ENCODE assay signal across 8 cellular contexts in the genomic region with DNA sequence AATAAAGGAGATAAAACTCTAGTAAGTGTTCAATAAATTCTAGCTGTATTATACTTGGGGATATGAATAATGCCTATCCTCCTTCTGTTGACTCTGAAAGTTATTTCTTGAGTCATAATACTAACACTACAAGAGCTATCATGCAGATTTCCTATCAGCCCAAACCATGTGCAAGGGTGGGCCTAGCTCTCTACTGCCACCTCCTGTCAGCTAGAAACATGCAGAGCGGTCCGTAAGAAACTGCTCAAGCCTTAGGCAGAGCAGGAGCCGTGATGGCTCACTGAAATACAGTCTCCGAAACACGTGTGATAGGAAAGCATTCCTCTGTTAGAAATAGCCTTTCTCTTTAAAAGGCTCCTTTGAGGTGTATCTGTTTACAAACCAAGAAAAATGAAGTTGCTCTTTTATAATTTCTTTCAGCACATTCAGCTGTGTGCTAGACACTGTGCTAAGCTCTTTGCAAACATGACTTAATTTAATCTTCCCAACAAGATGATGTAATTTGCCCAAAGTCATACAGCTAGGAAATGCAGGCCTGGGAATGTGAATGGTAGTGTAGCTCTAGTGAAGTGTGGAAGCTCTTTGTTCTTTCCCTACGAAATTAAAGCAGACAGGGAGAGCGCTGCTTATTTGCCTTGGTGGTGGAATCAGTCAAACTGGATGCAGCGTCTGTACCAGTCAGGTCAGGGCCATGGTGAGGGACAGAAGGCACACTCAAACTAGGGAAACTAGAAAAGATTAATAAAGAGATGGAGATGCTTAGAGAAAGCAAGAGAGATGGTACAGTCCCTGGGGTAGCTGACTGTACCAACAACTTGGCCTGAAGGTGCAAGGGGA. TPM values are rescaled to one million over a fixed set of nuclear protein-coding genes. Genes with fewer than 3 reads are reported as not detected.
DNase-seq lines count a peak whose midpoint lies in the region; ATAC-seq and TF ChIP-seq lines count a peak whose summit lies in the region.

No MANE protein-coding gene starts in this region.

- H3K27ac ChIP-seq in endodermal cell (ENCODE audit: low read depth, low read length): no peak overlapping the region

- H3K9ac ChIP-seq in endodermal cell (ENCODE audit: extremely low read depth, low read length, poor library complexity, severe bottlenecking): no peak overlapping the region

- 38 to 52% methylated on average over 6 to 8 of the region's 8 CpGs for WGBS in endodermal cell (ENCODE audit: insufficient coverage in 1 of 2, insufficient read length in 1 of 2), 2 experiments

- no peaks in the 10 kb centered on the region for H3K9me3 ChIP-seq in endodermal cell (ENCODE audit: control insufficient read depth, low read length)
- H3K9me3 ChIP-seq in mucosa of descending colon: no peaks in the 10 kb centered on the region

- H3K4me1 Mint-ChIP-seq in activated CD8-positive, alpha-beta T cell treated with anti-CD3 and anti-CD28 coated beads for 36 hours (ENCODE audit: low read depth): peaks cover 15% of the 10 kb centered on the region
- peaks cover 15% of the 10 kb centered on the region for H3K4me1 Mint-ChIP-seq in endodermal cell

- no peak overlapping the region for H3K4me3 Mint-ChIP-seq in activated CD8-positive, alpha-beta T cell treated with anti-CD3 and anti-CD28 coated beads for 36 hours
- H3K4me3 Mint-ChIP-seq in endodermal cell: no peak overlapping the region

- intact Hi-C loops in activated CD8-positive, alpha-beta T cell treated with anti-CD3 and anti-CD28 coated beads for 36 hours (cut with micrococcal nuclease): no loop called here
- intact Hi-C loops in mucosa of descending colon (cut with DNase I, micrococcal nuclease): loop anchor here in 1 of 2 donors (5.0 kb wide), 1 partner anchor 471 kb away; no protein-coding TSS in a partner anchor

- CTCF ChIA-PET in activated CD8-positive, alpha-beta T cell treated with anti-CD3 and anti-CD28 coated beads for 36 hours (lab: Charles Lee): interaction anchor here (0.6 to 4.8 kb wide), 53 partner anchors 9 to 520 kb away, joined by 3 to 64 read pairs (median 5); partner anchors contain the start of gene BCL2A1

- peak; percentile 94 for TF ChIP-seq CTCF in activated CD8-positive, alpha-beta T cell treated with anti-CD3 and anti-CD28 coated beads for 36 hours (IDR thresholded peaks at IDR 0.05)
- peak; percentile 98 for TF ChIP-seq CTCF in endodermal cell (conservative IDR thresholded peaks at IDR 0.05)
- peak; percentile 88 for TF ChIP-seq CTCF in mucosa of descending colon (IDR thresholded peaks at IDR 0.05)

- H3K9me3 Mint-ChIP-seq in activated CD8-positive, alpha-beta T cell treated with anti-CD3 and anti-CD28 coated beads for 36 hours: no peaks in the 10 kb centered on the region
- no peaks in the 10 kb centered on the region for H3K9me3 Mint-ChIP-seq in endodermal cell

- no peaks in the 10 kb centered on the region for H3K27me3 ChIP-seq in endodermal cell (ENCODE audit: control insufficient read depth, insufficient read depth, low read length, poor library complexity, severe bottlenecking)

- no peaks in the 10 kb centered on the region for H3K27me3 Mint-ChIP-seq in activated CD8-positive, alpha-beta T cell treated with anti-CD3 and anti-CD28 coated beads for 36 hours
- H3K27me3 Mint-ChIP-seq in endodermal cell (ENCODE audit: insufficient read depth): no peaks in the 10 kb centered on the region

- peak; percentile 90 for DNase-seq in Ammon's horn (ENCODE audit: low spot score)
- DNase-seq in NCI-H82 treated with DMSO at 0.1 percent for 48 hours (lab: John Stamatoyannopoulos, UW; ENCODE audit: unreplicated experiment): peak; percentile 76
- peak; percentile 79 for DNase-seq in activated CD8-positive, alpha-beta T cell treated with anti-CD3 and anti-CD28 coated beads for 36 hours
- peak; percentile 88 for DNase-seq in endodermal cell
- DNase-seq in mucosa of descending colon: peak in 2 of 3 donors; percentile 48 to 72
- DNase-seq in stimulated activated CD8-positive, alpha-beta memory T cell treated with anti-CD3 and anti-CD28 coated beads, Interleukin-7, amount 100 ng/mL, for 1 hour (ENCODE audit: low read depth in 2 of 2): peak; percentile 30 to 41

- H3K36me3 ChIP-seq in endodermal cell (ENCODE audit: control insufficient read depth, insufficient read depth, low read length) (peaks cover 25% of the 10 kb centered on the region), mucosa of descending colon (ENCODE audit: low read depth) (no peaks in the 10 kb centered on the region)

- H3K27ac Mint-ChIP-seq in activated CD8-positive, alpha-beta T cell treated with anti-CD3 and anti-CD28 coated beads for 36 hours: no peak overlapping the region
- peak overlapping the region; percentile 14 for H3K27ac Mint-ChIP-seq in endodermal cell

- H3K4me1 ChIP-seq in endodermal cell (ENCODE audit: control insufficient read depth, insufficient read depth, low read length) (no peaks in the 10 kb centered on the region), mucosa of descending colon (ENCODE audit: low read depth) (no peaks in the 10 kb centered on the region)

- H3K36me3 Mint-ChIP-seq in activated CD8-positive, alpha-beta T cell treated with anti-CD3 and anti-CD28 coated beads for 36 hours (ENCODE audit: low read depth): peaks cover 10% of the 10 kb centered on the region
- H3K36me3 Mint-ChIP-seq in endodermal cell (ENCODE audit: low read depth): peaks cover 11% of the 10 kb centered on the region

- POLR2A ChIA-PET in activated CD8-positive, alpha-beta T cell treated with anti-CD3 and anti-CD28 coated beads for 36 hours (lab: Charles Lee): interaction anchor here (1.2 kb wide), 1 partner anchor 44 kb away, joined by 3 read pairs; no protein-coding TSS in a partner anchor

- peak; percentile 86 for ATAC-seq in GM18870 (IDR thresholded peaks at IDR 0.05; ENCODE audit: unreplicated experiment)
- peak; percentile 97 for ATAC-seq in HG03342 (IDR thresholded peaks at IDR 0.05; ENCODE audit: unreplicated experiment)
- peak; percentile 99 for ATAC-seq in activated CD8-positive, alpha-beta T cell treated with anti-CD3 and anti-CD28 coated beads for 36 hours
- ATAC-seq in mucosa of descending colon: peak; percentile 98

- no peak overlapping the region for H3K4me3 ChIP-seq in endodermal cell (ENCODE audit: low read length)
- no peak overlapping the region for H3K4me3 ChIP-seq in mucosa of descending colon

RNA-seq across cellular contexts. Expression of gene MTHFS, which starts 43.1 kb away (rescaled TPM):
- total RNA-seq in activated CD8-positive, alpha-beta T cell treated with anti-CD3 and anti-CD28 coated beads for 36 hours: 10 to 100 TPM; 27.3 to 28.4 TPM
- total RNA-seq in endodermal cell: 10 to 100 TPM; 28.2 to 33.6 TPM
- polyA plus RNA-seq in endodermal cell (2013, experiment 1 of 2): 21.2 TPM
- 19.2 TPM for polyA plus RNA-seq in endodermal cell (2013, experiment 2 of 2)
- total RNA-seq in mucosa of descending colon: 10 to 100 TPM; 16.7 to 27.0 (median 19.2) TPM

Comparison
In these comparisons a context has a peak if more than half of its experiments do, and no peak if none do; other contexts are left out.
1. DNase-seq: peak in every context shown above with its lines; median percentile 90 in Ammon's horn; 88 in endodermal cell; 79 in activated CD8-positive, alpha-beta T cell treated with anti-CD3 and anti-CD28 coated beads for 36 hours; 76 in NCI-H82 treated with DMSO at 0.1 percent for 48 hours; 60 in mucosa of descending colon; 36 in stimulated activated CD8-positive, alpha-beta memory T cell treated with anti-CD3 and anti-CD28 coated beads, Interleukin-7, amount 100 ng/mL, for 1 hour.